17 cellular contexts compared by ENCODE assay signal in genomic region chr21:32307706-32308105, GRCh38. TPM values are rescaled to one million over a fixed set of nuclear protein-coding genes. Genes with fewer than 3 reads are reported as not detected.
"Had no signal": no experiment of that assay in that cellular context is flagged by ENCODE, and none has a peak within 500 bp of the region (broad histone marks: within the 10 kb centered on the region; RNA-seq: fewer than 3 reads in every experiment).

No MANE protein-coding gene starts in this region.

- H3K4me1 Mint-ChIP-seq: nephron had no signal

- H3K27me3 Mint-ChIP-seq: activated naive CD4-positive, alpha-beta T cell treated with anti-CD3 and anti-CD28 coated beads, Interleukin-2, amount 50 U/mL, for 24 hours had no signal

- H3K27ac Mint-ChIP-seq: activated naive CD4-positive, alpha-beta T cell treated with anti-CD3 and anti-CD28 coated beads, Interleukin-2, amount 50 U/mL, for 24 hours; nephron; T-helper 2 cell treated with Interferon-gamma antibody and Interleukin-4, amounts not matched to agents 5 μg/mL and 100 μg/mL, for 36 hours had no signal

- H3K4me3 ChIP-seq: gastrocnemius medialis, heart right ventricle, psoas muscle, stomach, thoracic aorta had no signal

- DNase-seq: activated CD4-positive, alpha-beta T cell treated with anti-CD3 and anti-CD28 coated beads, Interleukin-2, amount 50 U/mL, for 4 hours; activated T-cell treated with anti-CD3 and anti-CD28 coated beads, Interleukin-2, amount 50 U/mL, for 1 hour; caudate nucleus; cortex of kidney; effector memory CD4-positive, alpha-beta T cell; gastrocnemius medialis; heart right ventricle; islet precursor cell; psoas muscle; stimulated activated CD4-positive, alpha-beta T cell treated with anti-CD3 and anti-CD28 coated beads, Interleukin-4, amount 100 ng/mL, for 1 hour; stomach had no signal

- H3K9me3 ChIP-seq: gastrocnemius medialis, heart right ventricle, psoas muscle, stomach, thoracic aorta had no signal

- H3K4me1 ChIP-seq: gastrocnemius medialis, psoas muscle, stomach had no signal

- ATAC-seq: activated CD4-positive, CD25-positive, alpha-beta regulatory T cell treated with anti-CD3 and anti-CD28 coated beads, Interleukin-2, amount 50 U/mL, for 24 hours; gastrocnemius medialis; heart right ventricle; left lobe of liver; psoas muscle had no signal

- H3K9me3 Mint-ChIP-seq: activated naive CD4-positive, alpha-beta T cell treated with anti-CD3 and anti-CD28 coated beads, Interleukin-2, amount 50 U/mL, for 24 hours; nephron; T-helper 2 cell treated with Interferon-gamma antibody and Interleukin-4, amounts not matched to agents 5 μg/mL and 100 μg/mL, for 36 hours had no signal

- H3K4me3 Mint-ChIP-seq: activated naive CD4-positive, alpha-beta T cell treated with anti-CD3 and anti-CD28 coated beads, Interleukin-2, amount 50 U/mL, for 24 hours; nephron; T-helper 2 cell treated with Interferon-gamma antibody and Interleukin-4, amounts not matched to agents 5 μg/mL and 100 μg/mL, for 36 hours had no signal

- H3K27me3 ChIP-seq: gastrocnemius medialis, heart right ventricle, stomach had no signal

- H3K27ac ChIP-seq: gastrocnemius medialis, heart right ventricle, psoas muscle, stomach, thoracic aorta had no signal

- H3K36me3 ChIP-seq: gastrocnemius medialis had no signal

RNA-seq across cellular contexts. Expression of gene MRAP, which starts 9.1 kb away (rescaled TPM):
- total RNA-seq: gastrocnemius medialis, thoracic aorta had no signal
